ENCODE assay signal across 8 cellular contexts in genomic region chr7:92717601-92717981, GRCh38.
A peak's percentile ranks its signal among the peaks of the same experiment; 100 is the strongest.
DNase-seq lines count a peak whose midpoint lies in the region; ATAC-seq, FAIRE-seq and TF ChIP-seq lines count a peak whose summit lies in the region.

No MANE protein-coding gene starts in this region.

- no peaks in the 10 kb centered on the region for H3K27me3 Mint-ChIP-seq in T-helper 2 cell treated with Interferon-gamma antibody and Interleukin-4, amounts not matched to agents 5 μg/mL and 100 μg/mL, for 36 hours (ENCODE audit: low read depth)
- H3K27me3 Mint-ChIP-seq in activated CD8-positive, alpha-beta T cell treated with anti-CD3 and anti-CD28 coated beads, Interleukin-2, amount 10 ng/mL, durations not matched to agents 7 days and 5 days (ENCODE audit: low read depth): no peaks in the 10 kb centered on the region

- intact Hi-C loops in kidney (cut with DNase I): no loop called here

- H3K4me1 Mint-ChIP-seq in T-helper 2 cell treated with Interferon-gamma antibody and Interleukin-4, amounts not matched to agents 5 μg/mL and 100 μg/mL, for 36 hours (ENCODE audit: low read depth): peaks cover 56% of the 10 kb centered on the region
- peaks cover 60% of the 10 kb centered on the region for H3K4me1 Mint-ChIP-seq in activated CD8-positive, alpha-beta T cell treated with anti-CD3 and anti-CD28 coated beads, Interleukin-2, amount 10 ng/mL, durations not matched to agents 7 days and 5 days (ENCODE audit: low read depth)

- no peak for TF ChIP-seq CTCF in kidney (IDR thresholded peaks at IDR 0.05; ENCODE audit: borderline replicate concordance, extremely low read depth, insufficient read depth)

- peak overlapping the region; percentile 97 for H3K27ac Mint-ChIP-seq in T-helper 2 cell treated with Interferon-gamma antibody and Interleukin-4, amounts not matched to agents 5 μg/mL and 100 μg/mL, for 36 hours
- H3K27ac Mint-ChIP-seq in activated CD8-positive, alpha-beta T cell treated with anti-CD3 and anti-CD28 coated beads, Interleukin-2, amount 10 ng/mL, durations not matched to agents 7 days and 5 days: peak overlapping the region; percentile 94

- no peaks in the 10 kb centered on the region for H3K9me3 ChIP-seq in kidney (ENCODE audit: control insufficient read depth in 1 of 2, low read length in 2 of 2)

- peaks cover 14 to 15% of the 10 kb centered on the region in 2 donors for H3K4me1 ChIP-seq in kidney (ENCODE audit: control insufficient read depth in 1 of 2, insufficient read depth in 1 of 2, low read depth in 1 of 2, low read length in 2 of 2)

- H3K9ac ChIP-seq in kidney (ENCODE audit: low read length in 2 of 2): peak overlapping the region in 1 of 2 donors; percentile 66

- peak overlapping the region; percentile 88 for H3K4me3 Mint-ChIP-seq in T-helper 2 cell treated with Interferon-gamma antibody and Interleukin-4, amounts not matched to agents 5 μg/mL and 100 μg/mL, for 36 hours
- peak overlapping the region; percentile 82 for H3K4me3 Mint-ChIP-seq in activated CD8-positive, alpha-beta T cell treated with anti-CD3 and anti-CD28 coated beads, Interleukin-2, amount 10 ng/mL, durations not matched to agents 7 days and 5 days

- H3K36me3 Mint-ChIP-seq in T-helper 2 cell treated with Interferon-gamma antibody and Interleukin-4, amounts not matched to agents 5 μg/mL and 100 μg/mL, for 36 hours (ENCODE audit: low read depth): peaks cover 57% of the 10 kb centered on the region
- H3K36me3 Mint-ChIP-seq in activated CD8-positive, alpha-beta T cell treated with anti-CD3 and anti-CD28 coated beads, Interleukin-2, amount 10 ng/mL, durations not matched to agents 7 days and 5 days (ENCODE audit: low read depth): peaks cover 71% of the 10 kb centered on the region

- peak; percentile 28 for ATAC-seq in activated CD8-positive, alpha-beta T cell treated with anti-CD3 and anti-CD28 coated beads, Interleukin-2, amount 10 ng/mL, durations not matched to agents 7 days and 5 days

- H3K9me3 Mint-ChIP-seq in T-helper 2 cell treated with Interferon-gamma antibody and Interleukin-4, amounts not matched to agents 5 μg/mL and 100 μg/mL, for 36 hours: no peaks in the 10 kb centered on the region
- no peaks in the 10 kb centered on the region for H3K9me3 Mint-ChIP-seq in activated CD8-positive, alpha-beta T cell treated with anti-CD3 and anti-CD28 coated beads, Interleukin-2, amount 10 ng/mL, durations not matched to agents 7 days and 5 days (ENCODE audit: insufficient read depth)

- H3K27ac ChIP-seq in kidney (ENCODE audit: low read depth in 2 of 2, low read length in 2 of 2) (peak overlapping the region; percentile 81 to 94), temporal lobe (ENCODE audit: low read depth, low read length) (peak overlapping the region; percentile 98)

- no peak for DNase-seq in T-helper 2 cell treated with Interferon-gamma antibody and Interleukin-4, amounts not matched to agents 5 μg/mL and 100 μg/mL, for 36 hours (ENCODE audit: low spot score)
- no peak for DNase-seq in T-helper 2 cell
- DNase-seq in activated CD8-positive, alpha-beta T cell treated with anti-CD3 and anti-CD28 coated beads, Interleukin-2, amount 10 ng/mL, durations not matched to agents 7 days and 5 days: no peak
- no peak for DNase-seq in kidney
- no peak for DNase-seq in KG1 (lab: John Stamatoyannopoulos, UW)
- DNase-seq in NCI-H1048 (lab: John Stamatoyannopoulos, UW): no peak
- DNase-seq in AML-193 (lab: John Stamatoyannopoulos, UW): no peak

- CTCF ChIA-PET in activated CD8-positive, alpha-beta T cell treated with anti-CD3 and anti-CD28 coated beads, Interleukin-2, amount 10 ng/mL, durations not matched to agents 7 days and 5 days (lab: Charles Lee): interaction anchor here (1.4 to 1.7 kb wide), 3 partner anchors 8 to 115 kb away, joined by 4 to 6 read pairs (median 5); no protein-coding TSS in a partner anchor

- H3K36me3 ChIP-seq in kidney (ENCODE audit: control insufficient read depth in 1 of 2, insufficient read depth in 2 of 2, low read length in 2 of 2): no peaks in the 10 kb centered on the region

- FAIRE-seq in kidney (lab: Jason Lieb, UNC): no peak

- peak overlapping the region; percentile 56 to 80 for H3K4me3 ChIP-seq in kidney (ENCODE audit: low read length in 2 of 2)

- POLR2A ChIA-PET in activated CD8-positive, alpha-beta T cell treated with anti-CD3 and anti-CD28 coated beads, Interleukin-2, amount 10 ng/mL, durations not matched to agents 7 days and 5 days (lab: Charles Lee): interaction anchor here (0.9 to 1.6 kb wide), 5 partner anchors 8 to 118 kb away, joined by 3 to 8 read pairs (median 3); no protein-coding TSS in a partner anchor
